8 cellular contexts compared by ENCODE assay signal in the genomic region with DNA sequence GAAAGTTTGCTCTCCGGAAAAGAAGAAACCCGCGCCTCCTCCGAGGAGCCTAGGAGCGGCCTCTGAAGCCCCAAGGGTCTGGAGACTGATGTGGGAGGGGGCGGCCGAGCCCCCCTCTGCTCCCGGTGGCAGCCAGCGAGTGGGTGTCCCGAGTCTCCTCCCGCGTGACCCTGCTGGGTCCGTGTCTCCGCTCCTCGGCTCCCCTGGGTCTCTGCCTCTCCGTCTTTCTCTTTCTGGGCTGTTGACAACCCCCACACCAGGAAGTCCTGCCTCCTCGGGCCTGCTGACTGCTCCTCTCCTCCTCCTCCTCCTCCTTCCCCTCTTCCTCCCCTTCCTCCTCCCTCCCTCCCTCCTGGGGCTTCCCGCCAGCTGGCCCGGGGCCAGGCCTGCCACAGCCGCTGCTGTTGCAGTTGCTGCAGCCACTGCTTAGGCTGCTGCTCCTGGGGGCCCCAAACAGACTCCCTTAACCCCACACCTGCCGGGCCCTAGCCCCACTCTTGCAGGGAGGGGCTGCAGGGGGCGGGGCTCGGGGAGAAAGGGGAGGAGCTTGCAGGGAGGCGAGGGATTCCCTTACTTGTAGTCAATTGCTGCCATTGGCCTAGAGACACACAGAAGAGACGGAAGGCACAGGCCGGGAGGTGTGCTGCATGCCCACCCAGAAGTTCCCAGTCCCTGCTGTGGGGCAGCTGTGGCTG. TPM values are rescaled to one million over a fixed set of nuclear protein-coding genes. Genes with fewer than 3 reads are reported as not detected.
DNase-seq lines count a peak whose midpoint lies in the region; ATAC-seq, FAIRE-seq and TF ChIP-seq lines count a peak whose summit lies in the region.

Gene TSC22D4 (minus strand): TSS at position 249 of the 695 bp plus-strand sequence. CDS start 1,176 bp downstream, outside the sequence.

- H3K27ac ChIP-seq in Peyer's patch (peak within 1 kb of the TSS; percentile 84 to 98 (median 90)), esophagus (ENCODE audit: low read depth in 2 of 2, low read length in 1 of 2) (peak within 1 kb of the TSS; percentile 93 to 94)

- no peak for FAIRE-seq in D721Med (lab: Jason Lieb, UNC)

- peak; percentile 61 for ATAC-seq in GM21529 (IDR thresholded peaks at IDR 0.05; ENCODE audit: unreplicated experiment)
- peak; percentile 77 for ATAC-seq in activated T-cell treated with anti-CD3 and anti-CD28 coated beads, Interleukin-2, amount 50 U/mL, for 4 hours

- peak; percentile 87 to 91 for TF ChIP-seq POLR2A in Peyer's patch (IDR thresholded peaks at IDR 0.05)

- TF ChIP-seq CTCF in D721Med (IDR thresholded peaks at IDR 0.05; ENCODE audit: insufficient read depth, missing control alignments) (no peak), Peyer's patch (IDR thresholded peaks at IDR 0.05) (no peak)

- in situ Hi-C loops in KBM-7 (cut with MboI; ENCODE audit: low pct_unique_long_range_greater_than_20kb, low sequenced_read_pairs), result loop anchor here (10.0 kb wide), 1 partner anchor 66 kb away; no protein-coding TSS in a partner anchor

- no peaks in the 10 kb centered on the region for H3K9me3 ChIP-seq in Peyer's patch
- no peaks in the 10 kb centered on the region for H3K9me3 ChIP-seq in esophagus (ENCODE audit: control insufficient read depth in 2 of 2, insufficient read depth in 1 of 2, low read depth in 1 of 2, low read length in 1 of 2)
- no peaks in the 10 kb centered on the region for H3K9me3 ChIP-seq in mucosa of stomach (ENCODE audit: control insufficient read depth, low read length)

- no peaks in the 10 kb centered on the region for H3K9me3 Mint-ChIP-seq in activated T-cell treated with anti-CD3 and anti-CD28 coated beads, Interleukin-2, amount 50 U/mL, for 4 hours

- WGBS in esophagus, 2 donors, result 1% methylated on average over 21 to 26 of the region's 26 CpGs

- no peaks in the 10 kb centered on the region for H3K36me3 Mint-ChIP-seq in activated T-cell treated with anti-CD3 and anti-CD28 coated beads, Interleukin-2, amount 50 U/mL, for 4 hours (ENCODE audit: insufficient read depth)

- H3K27me3 ChIP-seq in Peyer's patch (no peaks in the 10 kb centered on the region), esophagus (ENCODE audit: control insufficient read depth in 1 of 2, insufficient read depth in 2 of 2, low read length in 2 of 2) (no peaks in the 10 kb centered on the region), mucosa of stomach (ENCODE audit: control insufficient read depth, insufficient read depth, low read length) (no peaks in the 10 kb centered on the region)

- H3K27me3 Mint-ChIP-seq in activated T-cell treated with anti-CD3 and anti-CD28 coated beads, Interleukin-2, amount 50 U/mL, for 4 hours (ENCODE audit: low read depth), result no peaks in the 10 kb centered on the region

- peak within 1 kb of the TSS; percentile 95 for H3K9ac ChIP-seq in mucosa of stomach (ENCODE audit: low read length)

- H3K4me1 Mint-ChIP-seq in activated T-cell treated with anti-CD3 and anti-CD28 coated beads, Interleukin-2, amount 50 U/mL, for 4 hours (ENCODE audit: low read depth), result peaks cover 37% of the 10 kb centered on the region

- H3K4me3 ChIP-seq in Peyer's patch (peak within 1 kb of the TSS; percentile 84 to 98 (median 90)), esophagus (ENCODE audit: low read depth in 1 of 2, low read length in 2 of 2) (peak within 1 kb of the TSS; percentile 94 to 97), mucosa of stomach (ENCODE audit: low read length) (peak within 1 kb of the TSS; percentile 82)

- H3K4me1 ChIP-seq in Peyer's patch (peaks cover 0 to 44% (median 26%) of the 10 kb centered on the region in 4 donors), esophagus (ENCODE audit: control insufficient read depth in 2 of 2, insufficient read depth in 2 of 2, low read length in 1 of 2) (peaks cover 13 to 20% of the 10 kb centered on the region in 2 donors), mucosa of stomach (ENCODE audit: control insufficient read depth, insufficient read depth, low read length) (peaks cover 37% of the 10 kb centered on the region)

- H3K4me3 Mint-ChIP-seq in activated T-cell treated with anti-CD3 and anti-CD28 coated beads, Interleukin-2, amount 50 U/mL, for 4 hours, result peak within 1 kb of the TSS; percentile 92

- DNase-seq in D721Med (ENCODE audit: insufficient read length, low spot score) (peak; percentile 91), KBM-7 (peak; percentile 97), Peyer's patch (peak; percentile 91 to 96 (median 96))
- DNase-seq in activated T-cell treated with anti-CD3 and anti-CD28 coated beads, Interleukin-2, amount 50 U/mL, for 4 hours, result peak; percentile 87
- peak; percentile 72 to 81 for DNase-seq in stimulated activated CD8-positive, alpha-beta memory T cell treated with anti-CD3 and anti-CD28 coated beads, Interleukin-4, amount 100 ng/mL, for 4 hours (ENCODE audit: low read depth in 2 of 2, low spot score in 1 of 2)

- H3K36me3 ChIP-seq in Peyer's patch, result peaks cover 0 to 4% (median 0%) of the 10 kb centered on the region in 3 donors
- H3K36me3 ChIP-seq in esophagus (ENCODE audit: control insufficient read depth in 2 of 2, insufficient read depth in 2 of 2, low read length in 1 of 2), result peaks cover 0 to 6% of the 10 kb centered on the region in 2 donors
- H3K36me3 ChIP-seq in mucosa of stomach (ENCODE audit: control insufficient read depth, insufficient read depth, low read length), result peaks cover 4% of the 10 kb centered on the region

RNA-seq across cellular contexts. Expression of gene TSC22D4, which starts in this region (rescaled TPM):
- 10 to 100 TPM; 28.9 to 51.2 (median 40.6) TPM for total RNA-seq in Peyer's patch
- total RNA-seq in activated T-cell treated with anti-CD3 and anti-CD28 coated beads, Interleukin-2, amount 50 U/mL, for 4 hours, result 10 to 100 TPM; 65.4 to 81.9 (median 81.5) TPM
- 10 to 100 TPM; 40.0 to 60.0 TPM for polyA plus RNA-seq in esophagus

Comparison
In these comparisons a context has a peak if more than half of its experiments do, and no peak if none do; other contexts are left out.
1. Peak in every context shown above with its lines: DNase-seq, ATAC-seq, H3K4me3 ChIP-seq and H3K27ac ChIP-seq.